Comparison of ENCODE assay signal across 7 cellular contexts in the genomic region with DNA sequence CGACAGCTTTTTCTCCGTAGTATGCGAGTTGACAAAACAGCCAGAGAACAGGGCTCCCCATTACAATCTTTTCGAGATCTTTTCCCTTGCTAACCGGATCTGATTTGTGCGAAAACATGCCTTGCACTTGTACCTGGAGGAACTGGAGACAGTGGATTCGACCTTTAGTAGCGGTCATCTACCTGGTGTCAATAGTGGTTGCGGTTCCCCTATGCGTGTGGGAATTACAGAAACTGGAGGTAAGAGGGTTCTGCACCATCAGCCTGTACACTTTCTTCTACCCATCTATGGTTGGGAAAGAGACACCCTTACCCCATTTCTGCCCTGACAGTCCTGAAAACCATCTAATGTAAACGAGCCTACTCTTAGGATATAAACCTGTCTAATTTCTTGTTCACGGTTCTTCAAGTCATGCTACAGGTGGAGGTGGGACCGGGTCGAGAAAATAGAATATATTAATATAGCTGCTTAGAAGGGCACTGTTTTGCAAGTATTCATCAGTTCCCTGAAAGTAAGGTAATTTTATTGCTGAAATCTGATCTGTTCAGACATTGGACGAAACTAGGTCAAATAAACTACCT. TPM values are rescaled to one million over a fixed set of nuclear protein-coding genes. Genes with fewer than 3 reads are reported as not detected.
DNase-seq lines count a peak whose midpoint lies in the region; ATAC-seq and TF ChIP-seq lines count a peak whose summit lies in the region.

No MANE protein-coding gene starts in this region.

- no peaks in the 10 kb centered on the region for H3K9me3 ChIP-seq in left ventricle myocardium inferior (replicated peaks)

- in situ Hi-C loops in KBM-7 (cut with MboI; ENCODE audit: low pct_unique_long_range_greater_than_20kb, low sequenced_read_pairs) = loop anchor here (25.0 kb wide), 1 partner anchor 244 kb away; no protein-coding TSS in a partner anchor

- H3K27me3 ChIP-seq in left ventricle myocardium inferior (ENCODE audit: low read depth) = no peaks in the 10 kb centered on the region

- peak overlapping the region; percentile 96 to 98 for H3K27ac Mint-ChIP-seq in T-cell

- H3K27me3 Mint-ChIP-seq in T-cell = peaks cover 0 to 5% of the 10 kb centered on the region in 2 donors

- H3K4me1 ChIP-seq in left ventricle myocardium inferior = peaks cover 58% of the 10 kb centered on the region

- H3K9me3 Mint-ChIP-seq in T-cell = no peaks in the 10 kb centered on the region

- H3K36me3 ChIP-seq in left ventricle myocardium inferior = peaks cover 8% of the 10 kb centered on the region

- intact Hi-C loops in left ventricle myocardium inferior (cut with micrococcal nuclease) = no loop called here

- CTCF ChIA-PET in T-cell (lab: Charles Lee) = interaction anchor here (0.7 to 3.0 kb wide), 7 partner anchors 21 to 249 kb away, joined by 3 to 45 read pairs (median 5); partner anchors contain the start of genes ARHGAP10 (in 1 of the 2) and PRMT9 (in 1 of the 2)

- POLR2A ChIA-PET in T-cell (lab: Charles Lee) = interaction anchor here (0.5 to 2.2 kb wide), 12 partner anchors 11 to 1788 kb away, joined by 3 to 47 read pairs (median 4); partner anchors contain the start of genes ARHGAP10 (in 1 of the 2) and PRMT9 (in 1 of the 2)

- H3K4me1 Mint-ChIP-seq in T-cell = peaks cover 38 to 57% (median 49%) of the 10 kb centered on the region in 3 donors

- TF ChIP-seq CTCF in left ventricle myocardium inferior (IDR thresholded peaks at IDR 0.05; ENCODE audit: borderline replicate concordance) = no peak

- H3K36me3 Mint-ChIP-seq in T-cell = peaks cover 21% of the 10 kb centered on the region

- ATAC-seq in GM18868 (IDR thresholded peaks at IDR 0.05; ENCODE audit: unreplicated experiment) (peak; percentile 11), HG02852 (IDR thresholded peaks at IDR 0.05; ENCODE audit: unreplicated experiment) (peak; percentile 10), T-cell (replicated peaks in 1 of 4) (no peak)

- H3K27ac ChIP-seq in left ventricle myocardium inferior (replicated peaks) = peak overlapping the region; percentile 89
- H3K27ac ChIP-seq in skin epidermis = peak overlapping the region; percentile 26 to 89 (median 84)

- peak in 1 of 34 experiments; percentile 3 for DNase-seq in T-cell
- no peak for DNase-seq in left ventricle myocardium inferior
- no peak for DNase-seq in KBM-7
- no peak for DNase-seq in occipital lobe (lab: John Stamatoyannopoulos, UW)

- peak overlapping the region; percentile 87 for H3K4me3 ChIP-seq in left ventricle myocardium inferior
- peak overlapping the region; percentile 50 to 84 (median 72) for H3K4me3 ChIP-seq in skin epidermis

- peak overlapping the region; percentile 95 to 96 (median 95) for H3K4me3 Mint-ChIP-seq in T-cell

RNA-seq across cellular contexts. Expression of gene TMEM184C, which starts 0.7 kb away (rescaled TPM):
- 10 to 100 TPM; 13.2 to 27.2 (median 21.8) TPM for total RNA-seq in T-cell
- total RNA-seq in left ventricle myocardium inferior = 24.7 TPM
- 57.2 TPM for total RNA-seq in occipital lobe

Comparison
In these comparisons a context has a peak if more than half of its experiments do, and no peak if none do; other contexts are left out.
1. ATAC-seq: peak in GM18868 (single experiment) and HG02852 (single experiment); none in T-cell (0 of 4).